14 cellular contexts compared by ENCODE assay signal in genomic region chr1:247102381-247102780, GRCh38. TPM values are rescaled to one million over a fixed set of nuclear protein-coding genes. Genes with fewer than 3 reads are reported as not detected.
DNase-seq lines count a peak whose midpoint lies in the region; FAIRE-seq and TF ChIP-seq lines count a peak whose summit lies in the region.
"Had no signal": no experiment of that assay in that cellular context is flagged by ENCODE, and none has a peak within 500 bp of the region (broad histone marks: within the 10 kb centered on the region; RNA-seq: fewer than 3 reads in every experiment).

No MANE protein-coding gene starts in this region.

- H3K4me1 ChIP-seq in GM23248 (ENCODE audit: insufficient read depth): peaks cover 15% of the 10 kb centered on the region
- H3K4me1 ChIP-seq in adipocyte (ENCODE audit: control insufficient read depth, insufficient read depth, low read length): peaks cover 14% of the 10 kb centered on the region
- no peaks in the 10 kb centered on the region for H3K4me1 ChIP-seq in mesenchymal stem cell (ENCODE audit: control insufficient read depth, insufficient read depth, low read depth, low read length)
- peaks cover 0 to 17% of the 10 kb centered on the region in 2 donors for H3K4me1 ChIP-seq in right atrium auricular region
- H3K4me1 ChIP-seq: Caco-2 had no signal

- H3K9me2 ChIP-seq in GM23248 (ENCODE audit: insufficient read depth): no peaks in the 10 kb centered on the region

- no peak overlapping the region for H2BK120ac ChIP-seq in mesenchymal stem cell (ENCODE audit: low read depth, low read length)

- peaks cover 11% of the 10 kb centered on the region; the same call in 1 of the 2 replicates for H3F3A ChIP-seq in GM23248 (ENCODE audit: insufficient read depth)

- peaks cover 35% of the 10 kb centered on the region for H3K79me2 ChIP-seq in GM23248 (ENCODE audit: insufficient read depth)

- no peak overlapping the region for H4K91ac ChIP-seq in mesenchymal stem cell (ENCODE audit: low read length)

- H4K8ac ChIP-seq in mesenchymal stem cell (ENCODE audit: low read length): no peak overlapping the region

- H3K4me2 ChIP-seq in GM23248 (ENCODE audit: unreplicated experiment) (peak overlapping the region; percentile 90), mesenchymal stem cell (ENCODE audit: low read length, poor library complexity, severe bottlenecking) (no peak overlapping the region)

- H3K27ac ChIP-seq in GM23248 (peak overlapping the region; percentile 51), mesenchymal stem cell (ENCODE audit: low read length, poor library complexity, severe bottlenecking) (no peak overlapping the region), right atrium auricular region (no peak overlapping the region)
- H3K27ac ChIP-seq: ascending aorta had no signal

- no peak overlapping the region for H2BK12ac ChIP-seq in mesenchymal stem cell (ENCODE audit: low read length in 2 of 2)

- no peak overlapping the region for H3K14ac ChIP-seq in mesenchymal stem cell (ENCODE audit: low read length in 2 of 2)

- no peak overlapping the region for H2AK5ac ChIP-seq in mesenchymal stem cell (ENCODE audit: low read length, severe bottlenecking)

- peak; percentile 48 for DNase-seq in AG08396 (ENCODE audit: low spot score)
- peak; percentile 87 for DNase-seq in GM23248
- DNase-seq in adipocyte (ENCODE audit: low read depth): peak; percentile 59
- DNase-seq in mesenchymal stem cell: peak; percentile 11
- DNase-seq in medulla oblongata (ENCODE audit: extremely low spot score): no peak
- no peak for DNase-seq in right atrium auricular region (ENCODE audit: low spot score)
- DNase-seq in T1000 (lab: John Stamatoyannopoulos, UW): no peak
- DNase-seq in HTR-8/SVneo (ENCODE audit: insufficient read length, low spot score): no peak
- DNase-seq: Caco-2; NCI-H2081 treated with DMSO at 0.1 percent for 48 hours; stimulated activated CD4-positive, alpha-beta T cell treated with anti-CD3 and anti-CD28 coated beads, Interleukin-2, amount 100 ng/mL, for 24 hours; stimulated activated naive CD4-positive, alpha-beta T cell treated with Interleukin-2 at 50 U/mL for 16 hours had no signal

- H3K79me1 ChIP-seq in mesenchymal stem cell (replicated peaks; ENCODE audit: low read length, poor library complexity, severe bottlenecking): peaks cover 11% of the 10 kb centered on the region

- peak overlapping the region; percentile 87; the same call in 1 of the 2 replicates for H3K9ac ChIP-seq in GM23248
- no peak overlapping the region for H3K9ac ChIP-seq in adipocyte (ENCODE audit: low read length)
- H3K9ac ChIP-seq in mesenchymal stem cell (ENCODE audit: low read length): no peak overlapping the region

- H3K4me3 ChIP-seq in GM23248 (peak overlapping the region; percentile 90; the same call in 1 of the 2 replicates), adipocyte (ENCODE audit: low read length) (peak overlapping the region; percentile 88), mesenchymal stem cell (ENCODE audit: insufficient read depth in 1 of 2, low read depth in 1 of 2, low read length in 2 of 2) (peak overlapping the region in 1 of 2 experiments; percentile 99), right atrium auricular region (no peak overlapping the region)

- WGBS in GM23248 (ENCODE audit: low coverage in 1 of 2, low lambda C conversion rate in 2 of 2, missing lambda C conversion rate in 2 of 2), 2 experiments: 94 to 95% methylated on average over 1 of the region's 1 CpG
- no CpG with 5 or more reads among the region's 1 CpG for WGBS in mesenchymal stem cell

- no peak overlapping the region for H3K4ac ChIP-seq in mesenchymal stem cell (ENCODE audit: low read depth in 1 of 2, low read length in 2 of 2)

- no peak overlapping the region for H3K23ac ChIP-seq in mesenchymal stem cell (ENCODE audit: low read length in 2 of 2)

- no peak overlapping the region for H3K18ac ChIP-seq in mesenchymal stem cell (ENCODE audit: low read depth in 1 of 2, low read length in 2 of 2)

- H3K9me3 ChIP-seq in GM23248 (ENCODE audit: low read depth) (no peaks in the 10 kb centered on the region), adipocyte (ENCODE audit: control insufficient read depth, low read length) (peaks cover 40% of the 10 kb centered on the region), mesenchymal stem cell (ENCODE audit: control insufficient read depth, low read length) (peaks cover 41% of the 10 kb centered on the region), right atrium auricular region (peaks cover 0 to 28% of the 10 kb centered on the region in 2 donors)

- H2AFZ ChIP-seq in GM23248 (no peak overlapping the region), mesenchymal stem cell (ENCODE audit: low read depth, low read length) (no peak overlapping the region)

- no peak overlapping the region for H2BK15ac ChIP-seq in mesenchymal stem cell (ENCODE audit: low read depth, poor library complexity, severe bottlenecking)

- in situ Hi-C loops in GM23248 (cut with MboI): no loop called here

- TF ChIP-seq CTCF in right atrium auricular region (IDR thresholded peaks at IDR 0.05): no peak

- no peaks in the 10 kb centered on the region for H3K27me3 ChIP-seq in GM23248 (replicated peaks; ENCODE audit: insufficient read depth)
- no peaks in the 10 kb centered on the region for H3K27me3 ChIP-seq in adipocyte (replicated peaks; ENCODE audit: control insufficient read depth, insufficient read depth, low read length)
- no peaks in the 10 kb centered on the region for H3K27me3 ChIP-seq in mesenchymal stem cell (ENCODE audit: control insufficient read depth in 1 of 2, insufficient read depth in 1 of 2, low read length in 2 of 2)
- no peaks in the 10 kb centered on the region for H3K27me3 ChIP-seq in right atrium auricular region
- H3K27me3 ChIP-seq: ascending aorta had no signal

- H3K36me3 ChIP-seq in GM23248 (ENCODE audit: low read depth): peaks cover 35% of the 10 kb centered on the region
- peaks cover 37% of the 10 kb centered on the region for H3K36me3 ChIP-seq in adipocyte (ENCODE audit: control insufficient read depth, insufficient read depth, low read length, severe bottlenecking)
- H3K36me3 ChIP-seq in mesenchymal stem cell (ENCODE audit: control insufficient read depth in 1 of 2, insufficient read depth in 2 of 2, low read depth in 1 of 2, low read length in 2 of 2): peaks cover 15 to 42% of the 10 kb centered on the region in 2 experiments
- H3K36me3 ChIP-seq in right atrium auricular region: peaks cover 26% of the 10 kb centered on the region

- FAIRE-seq in HTR-8/SVneo (lab: Jason Lieb, UNC): no peak
- FAIRE-seq: endothelial cell of umbilical vein had no signal

- no peak overlapping the region for H2BK5ac ChIP-seq in mesenchymal stem cell (ENCODE audit: low read depth, low read length, poor library complexity, severe bottlenecking)

- no peaks in the 10 kb centered on the region for H4K20me1 ChIP-seq in GM23248 (ENCODE audit: insufficient read depth)

RNA-seq across cellular contexts. Expression of gene ZNF669, which starts 1.8 kb away (rescaled TPM):
- total RNA-seq in GM23248 (2014; rRNA removed; shearing (Covaris generic)): 4.9 and 6.8 TPM in 2 replicates
- polyA plus RNA-seq in GM23248 (2016; fragmentation: Nextera tagmentation; extraction: Ambion mirVana): 2.4 and 2.8 TPM in 2 replicates
- 3.9 TPM for polyA plus RNA-seq in mesenchymal stem cell (2013, experiment 1 of 2)
- 3.8 TPM for polyA plus RNA-seq in mesenchymal stem cell (2013, experiment 2 of 2)
- 1 to 10 TPM; 3.2 to 3.6 TPM for total RNA-seq in right atrium auricular region

RNA-seq across cellular contexts. Expression of gene ZNF670, which starts 23.8 kb away (rescaled TPM):
- total RNA-seq in GM23248 (2014; rRNA removed; shearing (Covaris generic)): 1.4 and 4.6 TPM in 2 replicates
- polyA plus RNA-seq in GM23248 (2016; fragmentation: Nextera tagmentation; extraction: Ambion mirVana): 2.8 and 2.9 TPM in 2 replicates
- 0.81 TPM for polyA plus RNA-seq in mesenchymal stem cell (2013, experiment 1 of 2)
- polyA plus RNA-seq in mesenchymal stem cell (2013, experiment 2 of 2): 0.75 TPM
- 1 to 10 TPM in 1 of 2 donors, under 1 TPM in 1; 0.93 to 1.8 TPM for total RNA-seq in right atrium auricular region
- total RNA-seq: ascending aorta had no signal

Comparison
In these comparisons a context has a peak if more than half of its experiments do, and no peak if none do; other contexts are left out.
1. DNase-seq: peak in AG08396 (single experiment), GM23248 (single experiment), adipocyte (single experiment) and mesenchymal stem cell (single experiment); none in medulla oblongata (single experiment), right atrium auricular region (single experiment), T1000 (single experiment) and HTR-8/SVneo (single experiment).
2. H3K4me3 ChIP-seq: peak in GM23248 (single experiment) and adipocyte (single experiment); none in right atrium auricular region (0 of 2).